In the genomic region with DNA sequence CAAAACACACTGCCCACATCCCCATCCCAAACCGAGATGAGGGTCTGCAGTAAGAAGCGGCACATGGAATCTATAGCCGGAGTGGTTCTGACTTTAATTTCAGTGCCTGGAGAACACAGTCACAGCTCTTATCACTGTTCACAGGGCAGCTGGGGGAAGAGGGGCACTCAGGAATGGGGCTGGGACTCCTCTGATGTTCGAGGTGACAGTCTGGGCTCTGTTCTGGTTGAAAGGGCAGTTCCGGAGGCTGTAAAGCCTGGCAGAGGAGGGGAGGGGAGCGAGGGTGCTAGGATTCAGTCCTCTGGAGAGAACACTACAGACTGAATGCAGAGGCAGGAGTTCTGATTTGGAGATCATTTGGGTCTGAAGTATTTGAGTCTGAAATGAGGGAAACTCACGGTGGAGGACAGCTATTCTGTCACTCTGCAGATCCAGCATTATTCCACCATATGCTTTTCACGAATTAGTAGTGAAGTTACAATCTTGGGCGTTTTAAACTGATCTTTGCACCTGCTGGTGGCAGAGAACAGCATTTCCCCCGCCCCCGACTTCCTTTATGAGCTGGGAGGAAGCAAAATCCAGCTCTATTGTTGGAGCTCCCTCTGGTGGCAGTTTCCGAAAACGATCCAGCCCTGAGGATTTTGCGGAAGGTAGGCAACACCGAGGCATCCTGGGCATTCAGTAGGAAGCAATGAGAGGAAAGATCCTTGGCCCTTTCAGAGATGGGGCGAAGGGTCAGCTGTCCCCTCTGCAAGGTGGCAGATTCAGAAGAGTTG, we compare ENCODE assay signal across 8 cellular contexts. TPM values are rescaled to one million over a fixed set of nuclear protein-coding genes. Genes with fewer than 3 reads are reported as not detected.
DNase-seq lines count a peak whose midpoint lies in the region; ATAC-seq and TF ChIP-seq lines count a peak whose summit lies in the region.

No MANE protein-coding gene starts in this region.

- H3K4me2 ChIP-seq in HCT116 (ENCODE audit: low read length) (peak overlapping the region; percentile 51), MM.1S (ENCODE audit: low read depth, low read length) (peak overlapping the region; percentile 100)

- no peaks in the 10 kb centered on the region for H3K79me2 ChIP-seq in HCT116 (ENCODE audit: insufficient read depth, low read length)
- H3K79me2 ChIP-seq in MM.1S (ENCODE audit: low read length): no peaks in the 10 kb centered on the region

- H3K9ac ChIP-seq in HCT116 (ENCODE audit: low read length) (no peak overlapping the region), MM.1S (ENCODE audit: low read length) (peak overlapping the region; percentile 20; the same call in 1 of the 2 replicates)

- H3K9me2 ChIP-seq in HCT116 (ENCODE audit: insufficient read depth) (no peaks in the 10 kb centered on the region), MM.1S (replicated peaks; ENCODE audit: insufficient read depth, low read length) (no peaks in the 10 kb centered on the region)

- H3K27me3 ChIP-seq in HCT116 (ENCODE audit: insufficient read depth, low read length) (peaks cover 13% of the 10 kb centered on the region; the same call in 1 of the 2 replicates), MM.1S (replicated peaks; ENCODE audit: insufficient read depth, low read length) (0 out of 2 replicates have a peak, but pooled peaks cover 2% of the 10 kb centered on the region), left ventricle myocardium inferior (ENCODE audit: low read depth) (peaks cover 90% of the 10 kb centered on the region), prostate gland (replicated peaks; ENCODE audit: insufficient read depth) (peaks cover 16% of the 10 kb centered on the region)

- H3K36me3 ChIP-seq in HCT116 (ENCODE audit: control insufficient read depth in 1 of 2, insufficient read depth in 2 of 2, low read length in 2 of 2) (no peaks in the 10 kb centered on the region), MM.1S (replicated peaks; ENCODE audit: insufficient read depth, low read length) (no peaks in the 10 kb centered on the region), left ventricle myocardium inferior (no peaks in the 10 kb centered on the region), prostate gland (no peaks in the 10 kb centered on the region)

- peak overlapping the region; percentile 15; the same call in 1 of the 2 replicates for H3K4me3 ChIP-seq in GM08714 (ENCODE audit: low read length)
- no peak overlapping the region for H3K4me3 ChIP-seq in HCT116 (replicated peaks in 1 of 2; ENCODE audit: low read depth in 1 of 2, low read length in 2 of 2)
- peak overlapping the region; percentile 79 for H3K4me3 ChIP-seq in MM.1S (ENCODE audit: low read length)
- peak overlapping the region; percentile 63 for H3K4me3 ChIP-seq in left ventricle myocardium inferior
- peak overlapping the region; percentile 17 for H3K4me3 ChIP-seq in prostate gland

- RAD21 ChIA-PET in HCT116 (lab: Charles Lee; ENCODE audit: low non-redundant PET in 1 of 2, low total read pairs in 2 of 2, uncharacterized antibody in 2 of 2, unreplicated experiment in 2 of 2): interaction anchor here (0.7 to 2.6 kb wide), 10 partner anchors 9 to 547 kb away, joined by 3 to 33 read pairs (median 4); no protein-coding TSS in a partner anchor

- H3K4me1 ChIP-seq in HCT116 (ENCODE audit: control insufficient read depth in 1 of 2, insufficient read depth in 2 of 2, low read length in 2 of 2): peaks cover 0 to 21% of the 10 kb centered on the region in 2 experiments; a peak in 3 of 4 replicates
- peaks cover 6% of the 10 kb centered on the region; the same call in 1 of the 2 replicates for H3K4me1 ChIP-seq in MM.1S (ENCODE audit: low read length)
- H3K4me1 ChIP-seq in left ventricle myocardium inferior: peaks cover 10% of the 10 kb centered on the region
- peaks cover 4% of the 10 kb centered on the region for H3K4me1 ChIP-seq in prostate gland (replicated peaks)

- peak; percentile 82 for DNase-seq in HCT116 (ENCODE audit: low read depth, low spot score)
- peak; percentile 83 for DNase-seq in MM.1S
- DNase-seq in SKM-1 treated with dmso at 0.1 percent for 144 hours (lab: John Stamatoyannopoulos, UW; ENCODE audit: unreplicated experiment): peak; percentile 78
- peak; percentile 77 for DNase-seq in activated naive CD8-positive, alpha-beta T cell treated with anti-CD3 and anti-CD28 coated beads, Interleukin-2, amount 50 U/mL, for 16 hours (ENCODE audit: low read depth, low spot score)
- DNase-seq in left ventricle myocardium inferior: peak; percentile 60
- DNase-seq in prostate gland (ENCODE audit: low spot score): peak; percentile 68
- DNase-seq in ureter (ENCODE audit: low spot score): peak; percentile 86

- POLR2A ChIA-PET in HCT116 (lab: Charles Lee): interaction anchor here (0.6 to 1.0 kb wide), 5 partner anchors 11 to 548 kb away, joined by 3 to 13 read pairs (median 3); no protein-coding TSS in a partner anchor

- no peaks in the 10 kb centered on the region for H4K20me1 ChIP-seq in HCT116 (ENCODE audit: insufficient read depth)
- no peaks in the 10 kb centered on the region for H4K20me1 ChIP-seq in MM.1S (ENCODE audit: insufficient read depth, low read length)

- TF ChIP-seq POLR2A in HCT116 (IDR thresholded peaks at IDR 0.05; ENCODE audit: borderline replicate concordance, extremely low read depth, insufficient read depth, insufficient read length): no peak
- TF ChIP-seq POLR2A in prostate gland (IDR thresholded peaks at IDR 0.05): no peak

- intact Hi-C loops in HCT116 (cut with micrococcal nuclease): loop anchor here (5.0 to 10.0 kb wide), 2 partner anchors 700 to 732 kb away; no protein-coding TSS in a partner anchor
- intact Hi-C loops in left ventricle myocardium inferior (cut with micrococcal nuclease): loop anchor here (5.0 to 10.0 kb wide), 2 partner anchors 377 to 490 kb away; no protein-coding TSS in a partner anchor
- intact Hi-C loops in prostate gland (cut with DNase I): loop anchor here (2.0 kb wide), 1 partner anchor 378 kb away; no protein-coding TSS in a partner anchor

- CTCF ChIA-PET in HCT116 (lab: Charles Lee): interaction anchor here (0.6 to 17.7 kb wide), 40 partner anchors 9 to 724 kb away, joined by 3 to 629 read pairs (median 5); a partner anchor contains a TSS

- H3F3A ChIP-seq in MM.1S (ENCODE audit: insufficient read depth, low read length): no peaks in the 10 kb centered on the region

- TF ChIP-seq RAD21 in HCT116 (IDR thresholded peaks at IDR 0.05; ENCODE audit: low read depth): peak; percentile 98

- TF ChIP-seq CTCF in HCT116 (IDR thresholded peaks at IDR 0.05 in 2 of 3, conservative IDR thresholded peaks at IDR 0.05 in 1 of 3; ENCODE audit: borderline replicate concordance in 1 of 3, insufficient read depth in 1 of 3, low read depth in 2 of 3, low read length in 2 of 3): peak; percentile 94 to 99 (median 97)
- peak; percentile 88 for TF ChIP-seq CTCF in MM.1S (IDR thresholded peaks at IDR 0.05; ENCODE audit: low read length)
- peak; percentile 85 for TF ChIP-seq CTCF in left ventricle myocardium inferior (IDR thresholded peaks at IDR 0.05; ENCODE audit: borderline replicate concordance)
- peak; percentile 68 to 82 (median 72) for TF ChIP-seq CTCF in prostate gland (IDR thresholded peaks at IDR 0.05)

- ATAC-seq in HCT116: peak; percentile 93

- H2AFZ ChIP-seq in HCT116 (ENCODE audit: low read depth, low read length, poor library complexity, severe bottlenecking): peak overlapping the region; percentile 70
- H2AFZ ChIP-seq in MM.1S (ENCODE audit: low read length): peak overlapping the region; percentile 96

- WGBS in prostate gland: 7% methylated on average over 16 of the region's 16 CpGs

- no peaks in the 10 kb centered on the region for H3K9me3 ChIP-seq in HCT116 (ENCODE audit: control insufficient read depth in 1 of 2, insufficient read depth in 1 of 2, low read depth in 1 of 2, low read length in 2 of 2)
- no peaks in the 10 kb centered on the region for H3K9me3 ChIP-seq in MM.1S (replicated peaks; ENCODE audit: insufficient read depth, low read length)
- no peaks in the 10 kb centered on the region for H3K9me3 ChIP-seq in left ventricle myocardium inferior (replicated peaks)
- no peaks in the 10 kb centered on the region for H3K9me3 ChIP-seq in prostate gland

- H3K27ac ChIP-seq in HCT116 (ENCODE audit: low read depth, low read length) (no peak overlapping the region), MM.1S (ENCODE audit: low read length) (no peak overlapping the region), left ventricle myocardium inferior (replicated peaks) (no peak overlapping the region), prostate gland (no peak overlapping the region)

- no TSS peak for BruUV-seq in HCT116 (replicated peaks; lab: Mats Ljungman, UMichigan)

TF ChIP-seq in HCT116, 20 proteins besides CTCF, POLR2A, EP300 and RAD21:
- no peak for TF ChIP-seq ZFX (IDR thresholded peaks at IDR 0.05)
- TF ChIP-seq, protein P1, sequence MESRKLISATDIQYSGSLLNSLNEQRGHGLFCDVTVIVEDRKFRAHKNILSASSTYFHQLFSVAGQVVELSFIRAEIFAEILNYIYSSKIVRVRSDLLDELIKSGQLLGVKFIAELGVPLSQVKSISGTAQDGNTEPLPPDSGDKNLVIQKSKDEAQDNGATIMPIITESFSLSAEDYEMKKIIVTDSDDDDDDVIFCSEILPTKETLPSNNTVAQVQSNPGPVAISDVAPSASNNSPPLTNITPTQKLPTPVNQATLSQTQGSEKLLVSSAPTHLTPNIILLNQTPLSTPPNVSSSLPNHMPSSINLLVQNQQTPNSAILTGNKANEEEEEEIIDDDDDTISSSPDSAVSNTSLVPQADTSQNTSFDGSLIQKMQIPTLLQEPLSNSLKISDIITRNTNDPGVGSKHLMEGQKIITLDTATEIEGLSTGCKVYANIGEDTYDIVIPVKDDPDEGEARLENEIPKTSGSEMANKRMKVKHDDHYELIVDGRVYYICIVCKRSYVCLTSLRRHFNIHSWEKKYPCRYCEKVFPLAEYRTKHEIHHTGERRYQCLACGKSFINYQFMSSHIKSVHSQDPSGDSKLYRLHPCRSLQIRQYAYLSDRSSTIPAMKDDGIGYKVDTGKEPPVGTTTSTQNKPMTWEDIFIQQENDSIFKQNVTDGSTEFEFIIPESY (IDR thresholded peaks at IDR 0.05; ENCODE audit: extremely low read depth, insufficient replicate concordance, low read length): no peak
- TF ChIP-seq YY1 (IDR thresholded peaks at IDR 0.05; ENCODE audit: extremely low read depth, insufficient replicate concordance, low read depth, low read length): peak; percentile 61
- no peak for TF ChIP-seq FOSL1 (IDR thresholded peaks at IDR 0.05; ENCODE audit: low read depth)
- TF ChIP-seq POLR2AphosphoS5 (IDR thresholded peaks at IDR 0.05; ENCODE audit: low read depth, low read length): 0 out of 2 replicates have a peak, but pooled peaks have one; percentile 15
- peak; percentile 87 for TF ChIP-seq EGR1 (IDR thresholded peaks at IDR 0.05; ENCODE audit: low read depth)

RNA-seq across cellular contexts. Expression of a gene that starts 22.7 kb away (rescaled TPM):
- total RNA-seq in HCT116 (2021; ENCODE audit: unreplicated experiment) (not detected), left ventricle myocardium inferior (not detected), prostate gland (not detected), ureter (not detected)
- polyA plus RNA-seq in HCT116 (2012): not detected in 2 replicates

RNA-seq across cellular contexts. Expression of a gene that starts 36.6 kb away (rescaled TPM):
- total RNA-seq in HCT116 (2021; ENCODE audit: unreplicated experiment): not detected
- polyA plus RNA-seq in HCT116 (2012): not detected in 2 replicates
- not detected for total RNA-seq in left ventricle myocardium inferior
- total RNA-seq in prostate gland: not detected
- total RNA-seq in ureter: not detected

Comparison
In these comparisons a context has a peak if more than half of its experiments do, and no peak if none do; other contexts are left out.
1. H3K4me3 ChIP-seq: peak in GM08714 (single experiment), MM.1S (single experiment), left ventricle myocardium inferior (single experiment) and prostate gland (2 of 2); none in HCT116 (0 of 2).
2. Peak in every context shown above with its lines, with median percentiles within 50 percentile points of each other: DNase-seq and CTCF ChIP-seq.